ENCODE assay signal across 8 cellular contexts in genomic region chr1:32246888-32247273, GRCh38. TPM values are rescaled to one million over a fixed set of nuclear protein-coding genes. Genes with fewer than 3 reads are reported as not detected.
DNase-seq lines count a peak whose midpoint lies in the region; ATAC-seq and TF ChIP-seq lines count a peak whose summit lies in the region.

Gene FAM167B, plus strand, starts transcription at chr1:32247222. Its CDS starts 200 bp downstream, at chr1:32247422.

- no peak within 1 kb of the TSS for H3K9ac ChIP-seq in smooth muscle cell (ENCODE audit: low read depth)

- no peak within 1 kb of the TSS for H3K4me3 ChIP-seq in smooth muscle cell

- no peaks in the 10 kb centered on the region for H3K9me3 Mint-ChIP-seq in progenitor cell of endocrine pancreas (ENCODE audit: low read depth)

- H3K27me3 Mint-ChIP-seq in T-helper 17 cell (no peaks in the 10 kb centered on the region), progenitor cell of endocrine pancreas (peaks cover 4% of the 10 kb centered on the region)

- H4K20me1 ChIP-seq in smooth muscle cell (ENCODE audit: low read depth): no peaks in the 10 kb centered on the region

- ATAC-seq in T-helper 17 cell (no peak), GM21619 (IDR thresholded peaks at IDR 0.05; ENCODE audit: unreplicated experiment) (no peak)

- WGBS in smooth muscle cell (ENCODE audit: low lambda C conversion rate): 85% methylated on average over 3 of the region's 3 CpGs

- H3K79me2 ChIP-seq in smooth muscle cell (ENCODE audit: low read depth): no peaks in the 10 kb centered on the region

- H2AFZ ChIP-seq in smooth muscle cell (ENCODE audit: low read depth): no peak within 1 kb of the TSS

- DNase-seq in COLO829 (ENCODE audit: low spot score) (peak; percentile 76), T-helper 17 cell (no peak), fibroblast of the conjunctiva (ENCODE audit: low read depth) (peak; percentile 30), progenitor cell of endocrine pancreas (ENCODE audit: low spot score, unreplicated experiment) (no peak), HuH-7.5 (ENCODE audit: low spot score) (no peak), COLO668 (lab: John Stamatoyannopoulos, UW; ENCODE audit: unreplicated experiment) (no peak), smooth muscle cell (lab: John Stamatoyannopoulos, UW; ENCODE audit: unreplicated experiment) (no peak)

- H3K4me3 Mint-ChIP-seq in T-helper 17 cell (peak within 1 kb of the TSS; percentile 99), progenitor cell of endocrine pancreas (ENCODE audit: low read depth) (no peak within 1 kb of the TSS)

- H3K27ac ChIP-seq in smooth muscle cell (ENCODE audit: low read depth): no peak within 1 kb of the TSS

- H3K9me3 ChIP-seq in T-helper 17 cell (ENCODE audit: control insufficient read depth, low read length, poor library complexity, severe bottlenecking) (no peaks in the 10 kb centered on the region), smooth muscle cell (replicated peaks; ENCODE audit: low read depth) (no peaks in the 10 kb centered on the region)

- no peak for TF ChIP-seq CTCF in progenitor cell of endocrine pancreas (IDR thresholded peaks at IDR 0.05; ENCODE audit: unreplicated experiment)
- no peak for TF ChIP-seq CTCF in smooth muscle cell (IDR thresholded peaks at IDR 0.05; ENCODE audit: borderline replicate concordance, insufficient read depth, poor library complexity, severe bottlenecking)

- no peaks in the 10 kb centered on the region for H3K36me3 ChIP-seq in smooth muscle cell (ENCODE audit: low read depth)

- H3K4me1 Mint-ChIP-seq in T-helper 17 cell (peaks cover 41% of the 10 kb centered on the region), progenitor cell of endocrine pancreas (ENCODE audit: low read depth) (peaks cover 13% of the 10 kb centered on the region)

- H3F3A ChIP-seq in smooth muscle cell (ENCODE audit: low read depth): no peaks in the 10 kb centered on the region

- H3K36me3 Mint-ChIP-seq in T-helper 17 cell (ENCODE audit: low read depth): peaks cover 7% of the 10 kb centered on the region
- no peaks in the 10 kb centered on the region for H3K36me3 Mint-ChIP-seq in progenitor cell of endocrine pancreas (ENCODE audit: insufficient read depth)

- no peak within 1 kb of the TSS for H3K4me2 ChIP-seq in smooth muscle cell

- peaks cover 7% of the 10 kb centered on the region for H3K4me1 ChIP-seq in smooth muscle cell (ENCODE audit: low read depth)

- no peaks in the 10 kb centered on the region for H3K27me3 ChIP-seq in smooth muscle cell (ENCODE audit: low read depth)

- H3K27ac Mint-ChIP-seq in T-helper 17 cell (peak within 1 kb of the TSS; percentile 100), progenitor cell of endocrine pancreas (peak within 1 kb of the TSS; percentile 69)

RNA-seq across cellular contexts. Expression of gene FAM167B, which starts in this region (rescaled TPM):
- under 1 TPM; 0.60 to 0.72 TPM for total RNA-seq in T-helper 17 cell
- total RNA-seq in progenitor cell of endocrine pancreas: 3.8 and 4.4 TPM in 2 replicates
- total RNA-seq in smooth muscle cell: 0.31 TPM in 1 of 2 replicates, not detected in the other
- polyA plus RNA-seq in smooth muscle cell: 0.39 TPM in 1 of 2 replicates, not detected in the other

Comparison
In these comparisons a context has a peak if more than half of its experiments do, and no peak if none do; other contexts are left out.
1. DNase-seq: peak in COLO829 (single experiment) and fibroblast of the conjunctiva (single experiment); none in T-helper 17 cell (0 of 3), progenitor cell of endocrine pancreas (single experiment), HuH-7.5 (single experiment), COLO668 (single experiment) and smooth muscle cell (single experiment).